ENCODE assay signal across 15 cellular contexts in the genomic region with DNA sequence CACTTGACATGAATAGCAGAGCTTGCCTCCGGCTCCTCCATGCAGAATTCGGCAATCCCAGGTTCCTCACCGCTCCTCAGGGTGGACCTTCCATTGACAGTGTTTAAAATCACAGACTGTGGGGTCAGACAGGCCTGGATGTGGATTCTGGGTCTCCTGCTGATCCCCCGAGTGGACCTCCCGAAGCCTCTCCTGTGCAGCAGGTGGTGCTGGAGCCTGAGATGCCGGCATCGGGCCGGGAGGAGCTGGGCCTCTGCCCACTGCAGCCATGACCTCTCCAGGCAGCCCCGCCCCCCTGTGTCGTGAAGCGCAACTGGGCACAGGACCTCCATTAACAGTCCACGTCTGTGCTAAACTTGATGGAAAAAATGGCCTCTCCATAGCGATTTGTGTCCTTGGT. TPM values are rescaled to one million over a fixed set of nuclear protein-coding genes. Genes with fewer than 3 reads are reported as not detected.
DNase-seq lines count a peak whose midpoint lies in the region; ATAC-seq and TF ChIP-seq lines count a peak whose summit lies in the region.
"Had no signal": no experiment of that assay in that cellular context is flagged by ENCODE, and none has a peak within 500 bp of the region (broad histone marks: within the 10 kb centered on the region; RNA-seq: fewer than 3 reads in every experiment).

No MANE protein-coding gene starts in this region.

- no peak for TF ChIP-seq CTCF in CD4-positive, alpha-beta T cell (IDR thresholded peaks at IDR 0.05)
- 0 out of 4 replicates have a peak, but pooled peaks of 1 of the 2 experiments have one; percentile 4 for TF ChIP-seq CTCF in GM23338 (conservative IDR thresholded peaks at IDR 0.05; ENCODE audit: low read depth in 2 of 2)

- H3K27me3 ChIP-seq in CD4-positive, alpha-beta T cell (ENCODE audit: control insufficient read depth, insufficient read depth, low read length), result no peaks in the 10 kb centered on the region
- H3K27me3 ChIP-seq in GM23338 (ENCODE audit: insufficient read depth), result no peaks in the 10 kb centered on the region
- no peaks in the 10 kb centered on the region for H3K27me3 ChIP-seq in naive thymus-derived CD4-positive, alpha-beta T cell (ENCODE audit: control insufficient read depth in 2 of 2, insufficient read depth in 2 of 2, low read length in 2 of 2)

- no peak overlapping the region for H3K27ac ChIP-seq in CD4-positive, alpha-beta T cell (ENCODE audit: low read depth, low read length)
- no peak overlapping the region for H3K27ac ChIP-seq in GM23338 (ENCODE audit: low read depth)
- no peak overlapping the region for H3K27ac ChIP-seq in naive thymus-derived CD4-positive, alpha-beta T cell (ENCODE audit: low read depth, low read length)
- H3K27ac ChIP-seq: GM23248 had no signal

- no peaks in the 10 kb centered on the region for H3K9me3 Mint-ChIP-seq in CD4-positive, alpha-beta T cell
- no peaks in the 10 kb centered on the region for H3K9me3 Mint-ChIP-seq in GM23338
- H3K9me3 Mint-ChIP-seq in naive thymus-derived CD4-positive, alpha-beta T cell, result peaks cover 0 to 4% (median 0%) of the 10 kb centered on the region in 11 donors
- no peaks in the 10 kb centered on the region for H3K9me3 Mint-ChIP-seq in stimulated activated memory B cell treated with anti-CD40 and anti-IgM and Interleukin-4, amounts not matched to agents 10 μg/mL and 1 μg/mL and 100 μg/mL, for 72 hours

- peaks cover 73% of the 10 kb centered on the region for H3K4me1 Mint-ChIP-seq in CD4-positive, alpha-beta T cell (ENCODE audit: low read depth)
- peaks cover 31% of the 10 kb centered on the region for H3K4me1 Mint-ChIP-seq in GM23338
- H3K4me1 Mint-ChIP-seq in naive thymus-derived CD4-positive, alpha-beta T cell, result peaks cover 49 to 76% (median 65%) of the 10 kb centered on the region in 7 donors
- H3K4me1 Mint-ChIP-seq in stimulated activated memory B cell treated with anti-CD40 and anti-IgM and Interleukin-4, amounts not matched to agents 10 μg/mL and 1 μg/mL and 100 μg/mL, for 72 hours, result peaks cover 42% of the 10 kb centered on the region

- H3K4me3 ChIP-seq in GM23338, result no peak overlapping the region
- no peak overlapping the region for H3K4me3 ChIP-seq in naive thymus-derived CD4-positive, alpha-beta T cell (ENCODE audit: low read length)
- H3K4me3 ChIP-seq: GM23248 had no signal

- no peaks in the 10 kb centered on the region for H3K79me2 ChIP-seq in GM23338 (replicated peaks; ENCODE audit: insufficient read depth)

- peak overlapping the region; percentile 14; the same call in 1 of the 2 replicates for H2AFZ ChIP-seq in GM23338
- H2AFZ ChIP-seq: GM23248 had no signal

- no peak for ATAC-seq in CD4-positive, alpha-beta T cell (ENCODE audit: poor library complexity)
- ATAC-seq in GM23338, result no peak
- ATAC-seq in naive thymus-derived CD4-positive, alpha-beta T cell, result no peak
- no peak for ATAC-seq in stimulated activated memory B cell treated with anti-CD40 and anti-IgM and Interleukin-4, amounts not matched to agents 10 μg/mL and 1 μg/mL and 100 μg/mL, for 72 hours
- no peak for ATAC-seq in HG03139 (IDR thresholded peaks at IDR 0.05; ENCODE audit: unreplicated experiment)

- no peaks in the 10 kb centered on the region for H3K36me3 ChIP-seq in GM23338 (ENCODE audit: insufficient read depth)
- no peaks in the 10 kb centered on the region for H3K36me3 ChIP-seq in naive thymus-derived CD4-positive, alpha-beta T cell (ENCODE audit: control insufficient read depth in 2 of 3, insufficient read depth in 3 of 3, low read length in 3 of 3)

- H4K20me1 ChIP-seq in GM23338 (replicated peaks; ENCODE audit: insufficient read depth), result no peaks in the 10 kb centered on the region

- no peaks in the 10 kb centered on the region for H3K9me3 ChIP-seq in CD4-positive, alpha-beta T cell (ENCODE audit: control insufficient read depth, low read length)
- no peaks in the 10 kb centered on the region for H3K9me3 ChIP-seq in naive thymus-derived CD4-positive, alpha-beta T cell (ENCODE audit: control insufficient read depth in 2 of 3, low read length in 3 of 3)

- peaks cover 29% of the 10 kb centered on the region for H3K4me1 ChIP-seq in GM23338 (ENCODE audit: insufficient read depth)
- peaks cover 19 to 64% of the 10 kb centered on the region in 2 donors for H3K4me1 ChIP-seq in naive thymus-derived CD4-positive, alpha-beta T cell (ENCODE audit: control insufficient read depth in 2 of 2, insufficient read depth in 2 of 2, low read length in 2 of 2)

- no peak overlapping the region for H3K4me3 Mint-ChIP-seq in CD4-positive, alpha-beta T cell
- H3K4me3 Mint-ChIP-seq in GM23338, result no peak overlapping the region
- H3K4me3 Mint-ChIP-seq in naive thymus-derived CD4-positive, alpha-beta T cell, result peak overlapping the region in 4 of 10 donors; percentile 24 to 74 (median 64)
- H3K4me3 Mint-ChIP-seq in stimulated activated memory B cell treated with anti-CD40 and anti-IgM and Interleukin-4, amounts not matched to agents 10 μg/mL and 1 μg/mL and 100 μg/mL, for 72 hours, result no peak overlapping the region
- H3K4me3 Mint-ChIP-seq: B cell had no signal

- DNase-seq in CD4-positive, alpha-beta T cell, result no peak
- DNase-seq in GM23338 (ENCODE audit: low spot score) (no peak), ecto neural progenitor cell (ENCODE audit: low spot score) (peak; percentile 39), epidermal melanocyte (ENCODE audit: insufficient read length, low spot score) (no peak)
- no peak for DNase-seq in naive thymus-derived CD4-positive, alpha-beta T cell
- no peak for DNase-seq in activated CD4-positive, CD25-positive, alpha-beta regulatory T cell (lab: John Stamatoyannopoulos, UW)
- DNase-seq: C1 segment of cervical spinal cord, GF-D8, GM23248, H7, IMR-90 had no signal

- intact Hi-C loops in CD4-positive, alpha-beta T cell (cut with DNase I, micrococcal nuclease), result no loop called here
- intact Hi-C loops in naive thymus-derived CD4-positive, alpha-beta T cell (cut with micrococcal nuclease), result no loop called here

- no peak overlapping the region for H3K4me2 ChIP-seq in GM23338

- POLR2A ChIA-PET in CD4-positive, alpha-beta T cell (lab: Charles Lee), result interaction anchor here (0.7 to 2.5 kb wide), 4 partner anchors 76 to 93 kb away, joined by 4 to 10 read pairs (median 7); no protein-coding TSS in a partner anchor
- POLR2A ChIA-PET in naive thymus-derived CD4-positive, alpha-beta T cell (lab: Charles Lee), result interaction anchor here (0.6 to 3.9 kb wide), 9 partner anchors 11 to 261 kb away, joined by 3 to 29 read pairs (median 6); no protein-coding TSS in a partner anchor

- no peaks in the 10 kb centered on the region for H3K27me3 Mint-ChIP-seq in CD4-positive, alpha-beta T cell
- H3K27me3 Mint-ChIP-seq in GM23338 (ENCODE audit: insufficient read depth, low read depth, poor library complexity), result peaks cover 10% of the 10 kb centered on the region
- H3K27me3 Mint-ChIP-seq in naive thymus-derived CD4-positive, alpha-beta T cell, result peaks cover 0 to 20% (median 0%) of the 10 kb centered on the region in 5 donors
- H3K27me3 Mint-ChIP-seq in stimulated activated memory B cell treated with anti-CD40 and anti-IgM and Interleukin-4, amounts not matched to agents 10 μg/mL and 1 μg/mL and 100 μg/mL, for 72 hours, result peaks cover 12% of the 10 kb centered on the region

- H3F3A ChIP-seq in GM23338 (replicated peaks; ENCODE audit: low read depth), result peaks cover 17% of the 10 kb centered on the region

- H3K36me3 Mint-ChIP-seq in CD4-positive, alpha-beta T cell (ENCODE audit: low read depth), result no peaks in the 10 kb centered on the region
- no peaks in the 10 kb centered on the region; the same call in 2 of the 3 replicates for H3K36me3 Mint-ChIP-seq in GM23338 (ENCODE audit: low read depth)
- H3K36me3 Mint-ChIP-seq in naive thymus-derived CD4-positive, alpha-beta T cell, result peaks cover 0 to 2% (median 0%) of the 10 kb centered on the region in 5 donors
- no peaks in the 10 kb centered on the region for H3K36me3 Mint-ChIP-seq in stimulated activated memory B cell treated with anti-CD40 and anti-IgM and Interleukin-4, amounts not matched to agents 10 μg/mL and 1 μg/mL and 100 μg/mL, for 72 hours

- CTCF ChIA-PET in CD4-positive, alpha-beta T cell (lab: Charles Lee), result interaction anchor here (1.0 to 1.7 kb wide), 3 partner anchors 19 to 114 kb away, joined by 3 to 6 read pairs (median 3); no protein-coding TSS in a partner anchor
- CTCF ChIA-PET in naive thymus-derived CD4-positive, alpha-beta T cell (lab: Charles Lee), result interaction anchor here (0.6 to 1.4 kb wide), 5 partner anchors 54 to 187 kb away, joined by 3 read pairs; no protein-coding TSS in a partner anchor

- H3K9me2 ChIP-seq in GM23338 (ENCODE audit: insufficient read depth), result 0 out of 2 replicates have a peak, but pooled peaks cover 5% of the 10 kb centered on the region

- H3K27ac Mint-ChIP-seq in CD4-positive, alpha-beta T cell, result peak overlapping the region; percentile 94
- no peak overlapping the region for H3K27ac Mint-ChIP-seq in GM23338
- H3K27ac Mint-ChIP-seq in naive thymus-derived CD4-positive, alpha-beta T cell, result peak overlapping the region in 8 of 9 donors; percentile 82 to 96 (median 90)
- H3K27ac Mint-ChIP-seq in stimulated activated memory B cell treated with anti-CD40 and anti-IgM and Interleukin-4, amounts not matched to agents 10 μg/mL and 1 μg/mL and 100 μg/mL, for 72 hours, result no peak overlapping the region
- H3K27ac Mint-ChIP-seq: B cell had no signal

TF ChIP-seq in GM23338, 12 proteins besides CTCF, POLR2A, EP300 and RAD21 (continues in another document):
- no peak for TF ChIP-seq NANOG (IDR thresholded peaks at IDR 0.05; ENCODE audit: borderline replicate concordance)

RNA-seq across cellular contexts. Expression of a gene that starts 10.5 kb away (rescaled TPM):
- total RNA-seq in CD4-positive, alpha-beta T cell, result 10 to 100 TPM; 68.4 to 69.4 TPM
- 84.2 and 86.1 TPM in 2 replicates for total RNA-seq in GM23338 (2014; rRNA removed; shearing (Covaris generic))
- polyA plus RNA-seq in GM23338 (2016; fragmentation: Nextera tagmentation; extraction: Ambion mirVana), result 91.3 and 95.9 TPM in 2 replicates
- total RNA-seq in naive thymus-derived CD4-positive, alpha-beta T cell, result 100 to 1,000 TPM in 2 of 5 experiments, 10 to 100 TPM in 3; 66.0 to 108 (median 88.7) TPM
- 10 to 100 TPM; 20.1 to 20.9 TPM for polyA plus RNA-seq in naive thymus-derived CD4-positive, alpha-beta T cell

RNA-seq across cellular contexts. Expression of a gene that starts 45.1 kb away (rescaled TPM):
- under 1 TPM; 0.47 to 0.52 TPM for total RNA-seq in CD4-positive, alpha-beta T cell
- total RNA-seq in GM23338 (2014; rRNA removed; shearing (Covaris generic)), result not detected in 2 replicates
- not detected in 2 replicates for polyA plus RNA-seq in GM23338 (2016; fragmentation: Nextera tagmentation; extraction: Ambion mirVana)
- total RNA-seq in naive thymus-derived CD4-positive, alpha-beta T cell, result 1 to 10 TPM in 1 of 5 experiments, under 1 TPM in 1, not detected in 3; 0.27 to 1.1 TPM
- under 1 TPM in 1 of 2 donors, not detected in 1; 0.33 TPM for polyA plus RNA-seq in naive thymus-derived CD4-positive, alpha-beta T cell
- total RNA-seq: GM23248, H7, HT-29, IMR-90 had no signal
- polyA plus RNA-seq: GM23248, IMR-90 had no signal

RNA-seq across cellular contexts. Expression of a gene that starts 57.2 kb away (rescaled TPM):
- 10 to 100 TPM; 31.8 TPM for total RNA-seq in CD4-positive, alpha-beta T cell
- total RNA-seq in GM23338 (2014; rRNA removed; shearing (Covaris generic)), result 45.0 and 57.2 TPM in 2 replicates
- 174 and 177 TPM in 2 replicates for polyA plus RNA-seq in GM23338 (2016; fragmentation: Nextera tagmentation; extraction: Ambion mirVana)
- 10 to 100 TPM; 30.1 to 88.7 (median 62.9) TPM for total RNA-seq in naive thymus-derived CD4-positive, alpha-beta T cell
- 10 to 100 TPM; 12.3 to 24.4 TPM for polyA plus RNA-seq in naive thymus-derived CD4-positive, alpha-beta T cell

Comparison
In these comparisons a context has a peak if more than half of its experiments do, and no peak if none do; other contexts are left out.
1. H3K27ac Mint-ChIP-seq: peak in CD4-positive, alpha-beta T cell (single experiment) and naive thymus-derived CD4-positive, alpha-beta T cell (8 of 9); none in GM23338 (single experiment) and stimulated activated memory B cell treated with anti-CD40 and anti-IgM and Interleukin-4, amounts not matched to agents 10 μg/mL and 1 μg/mL and 100 μg/mL, for 72 hours (single experiment).